In genomic region chr17:77516902-77517301, GRCh38 we compare ENCODE assay signal across 12 cellular contexts.
DNase-seq lines count a peak whose midpoint lies in the region; ATAC-seq, FAIRE-seq and TF ChIP-seq lines count a peak whose summit lies in the region.
"Had no signal": no experiment of that assay in that cellular context is flagged by ENCODE, and none has a peak within 500 bp of the region (broad histone marks: within the 10 kb centered on the region; RNA-seq: fewer than 3 reads in every experiment).

No MANE protein-coding gene starts in this region.

- H3K4me2 ChIP-seq in HepG2 (ENCODE audit: low read depth, low read length): no peak overlapping the region
- no peak overlapping the region for H3K4me2 ChIP-seq in SK-N-SH

- no peak overlapping the region for H3K4me3 ChIP-seq in HepG2 (replicated peaks in 1 of 3; ENCODE audit: insufficient read depth in 1 of 3, low read depth in 2 of 3, low read length in 3 of 3)
- H3K4me3 ChIP-seq in right lobe of liver: no peak overlapping the region
- H3K4me3 ChIP-seq in SK-N-SH (ENCODE audit: low read depth in 2 of 2, low read length in 1 of 2): no peak overlapping the region
- H3K4me3 ChIP-seq in epithelial cell of proximal tubule (ENCODE audit: low read depth, low read length): no peak overlapping the region
- H3K4me3 ChIP-seq in upper lobe of right lung: no peak overlapping the region

- no peaks in the 10 kb centered on the region for H3K9me2 ChIP-seq in SK-N-SH

- intact Hi-C loops in HepG2 (cut with micrococcal nuclease; ENCODE audit: unreplicated experiment) (no loop called here), right lobe of liver (cut with DNase I) (no loop called here), upper lobe of right lung (cut with DNase I) (no loop called here)

- TF ChIP-seq EP300 in HepG2 (IDR thresholded peaks at IDR 0.05; ENCODE audit: low read depth in 2 of 2, low read length in 2 of 2): no peak
- no peak for TF ChIP-seq EP300 in HepG2 (CRISPR knock-in tag; IDR thresholded peaks at IDR 0.05; ENCODE audit: borderline replicate concordance)
- no peak for TF ChIP-seq EP300 in SK-N-SH (IDR thresholded peaks at IDR 0.05; ENCODE audit: borderline replicate concordance in 1 of 2, low read depth in 1 of 2, low read length in 1 of 2)

- WGBS in HepG2 (ENCODE audit: low lambda C conversion rate): 49% methylated on average over 4 of the region's 4 CpGs
- 53% methylated on average over 3 of the region's 4 CpGs for WGBS in right lobe of liver (ENCODE audit: insufficient coverage, low coverage, low lambda C conversion rate, missing lambda C conversion rate)
- whole genome bisulfite sequencing in SK-N-SH (ENCODE audit: low lambda C conversion rate): 13% methylated on average over 4 of the region's 4 CpGs

- ATAC-seq in HepG2 (no peak), right lobe of liver (no peak), upper lobe of right lung (no peak), GM19324 (IDR thresholded peaks at IDR 0.05; ENCODE audit: low FRiP score, unreplicated experiment) (no peak), GM21367 (IDR thresholded peaks at IDR 0.05; ENCODE audit: unreplicated experiment) (no peak)
- ATAC-seq: left lobe of liver had no signal

- no peak for TF ChIP-seq POLR2A in HepG2 (IDR thresholded peaks at IDR 0.05; ENCODE audit: insufficient read depth in 1 of 2, low read depth in 2 of 2, low read length in 2 of 2)
- no peak for TF ChIP-seq POLR2A in right lobe of liver (IDR thresholded peaks at IDR 0.05)

- H2AFZ ChIP-seq in HepG2 (ENCODE audit: low read length) (no peak overlapping the region), SK-N-SH (ENCODE audit: low read depth) (no peak overlapping the region)

- H3F3A ChIP-seq in SK-N-SH (replicated peaks; ENCODE audit: insufficient read depth): no peaks in the 10 kb centered on the region

- no peak for FAIRE-seq in HepG2 (lab: Jason Lieb, UNC)
- FAIRE-seq: endometrium had no signal

- TF ChIP-seq RAD21 in HepG2 (CRISPR knock-in tag; IDR thresholded peaks at IDR 0.05): no peak
- no peak for TF ChIP-seq RAD21 in SK-N-SH (IDR thresholded peaks at IDR 0.05; ENCODE audit: low read length)

- DNase-seq in HepG2 (ENCODE audit: low spot score): no peak
- no peak for DNase-seq in right lobe of liver
- no peak for DNase-seq in SK-N-SH
- DNase-seq in epithelial cell of proximal tubule (ENCODE audit: low read depth): peak; percentile 47
- peak; percentile 22 for DNase-seq in upper lobe of right lung
- DNase-seq in GM20000 (ENCODE audit: low spot score): no peak
- DNase-seq: NCI-H1694 treated with DMSO at 0.1 percent for 48 hours, SHP77 had no signal

- CTCF ChIA-PET in HepG2 (lab: Yijun Ruan, JAX; ENCODE audit: low intra/inter-chr PET ratio, low total read pairs): no interaction called here
- CTCF ChIA-PET in SK-N-SH (lab: Yijun Ruan, JAX): interaction anchor here (1.3 to 1.8 kb wide), 2 partner anchors 12 to 116 kb away, joined by 4 to 7 read pairs; no protein-coding TSS in a partner anchor

- no peaks in the 10 kb centered on the region for H3K79me2 ChIP-seq in HepG2 (ENCODE audit: insufficient read depth, low read length)
- no peaks in the 10 kb centered on the region for H3K79me2 ChIP-seq in SK-N-SH (ENCODE audit: insufficient read depth)

- peaks cover 3 to 21% of the 10 kb centered on the region in 2 experiments; a peak in 3 of 5 replicates for H3K27me3 ChIP-seq in HepG2 (ENCODE audit: control insufficient read depth in 1 of 2, insufficient read depth in 2 of 2, low read length in 2 of 2)
- H3K27me3 ChIP-seq in right lobe of liver: no peaks in the 10 kb centered on the region
- H3K27me3 ChIP-seq in SK-N-SH (ENCODE audit: insufficient read depth): no peaks in the 10 kb centered on the region
- no peaks in the 10 kb centered on the region for H3K27me3 ChIP-seq in upper lobe of right lung

- POLR2A ChIA-PET in HepG2 (lab: Yijun Ruan, JAX): no interaction called here
- POLR2A ChIA-PET in SK-N-SH (lab: Yijun Ruan, JAX): no interaction called here

- no TSS peak for BruUV-seq in HepG2 (replicated peaks; lab: Mats Ljungman, UMichigan)

- H3K36me3 ChIP-seq in HepG2 (replicated peaks in 1 of 2; ENCODE audit: control insufficient read depth in 1 of 2, insufficient read depth in 2 of 2, low read length in 2 of 2) (no peaks in the 10 kb centered on the region), right lobe of liver (no peaks in the 10 kb centered on the region), SK-N-SH (replicated peaks in 1 of 2; ENCODE audit: control insufficient read depth in 1 of 2, insufficient read depth in 2 of 2, low read length in 1 of 2) (no peaks in the 10 kb centered on the region), upper lobe of right lung (no peaks in the 10 kb centered on the region)

- in situ Hi-C loops in HepG2 (cut with HindIII; ENCODE audit: extremely low pct_ligation_motif_present, low pct_unique_long_range_greater_than_20kb): no loop called here

- no peak overlapping the region for H3K9ac ChIP-seq in HepG2 (ENCODE audit: insufficient read depth, low read depth, low read length)
- H3K9ac ChIP-seq in SK-N-SH: no peak overlapping the region

- peaks cover 7% of the 10 kb centered on the region; the same call in 1 of the 2 replicates for H3K9me3 ChIP-seq in HepG2 (ENCODE audit: low read length)
- H3K9me3 ChIP-seq in right lobe of liver: no peaks in the 10 kb centered on the region
- H3K9me3 ChIP-seq in SK-N-SH: peaks cover 4% of the 10 kb centered on the region; the same call in 1 of the 2 replicates
- no peaks in the 10 kb centered on the region for H3K9me3 ChIP-seq in upper lobe of right lung

- H3K27ac ChIP-seq in HepG2 (ENCODE audit: extremely low read length, insufficient read depth, low read length) (no peak overlapping the region), right lobe of liver (no peak overlapping the region), SK-N-SH (ENCODE audit: low read depth in 2 of 2, low read length in 1 of 2) (no peak overlapping the region), upper lobe of right lung (no peak overlapping the region)

- no peaks in the 10 kb centered on the region for H4K20me1 ChIP-seq in HepG2 (ENCODE audit: insufficient read depth, low read length)
- H4K20me1 ChIP-seq in SK-N-SH (ENCODE audit: insufficient read depth): no peaks in the 10 kb centered on the region

- TF ChIP-seq CTCF in HepG2 (CRISPR knock-in tag; IDR thresholded peaks at IDR 0.05) (no peak), right lobe of liver (IDR thresholded peaks at IDR 0.05) (no peak), SK-N-SH (IDR thresholded peaks at IDR 0.05) (no peak), epithelial cell of proximal tubule (conservative IDR thresholded peaks at IDR 0.05; ENCODE audit: low read depth, low read length) (no peak), upper lobe of right lung (IDR thresholded peaks at IDR 0.05) (no peak), GM20000 (IDR thresholded peaks at IDR 0.05; ENCODE audit: extremely low read depth, missing control alignments) (no peak)

- H3K4me1 ChIP-seq in HepG2 (ENCODE audit: insufficient read depth, low read length) (peaks cover 32% of the 10 kb centered on the region), right lobe of liver (no peaks in the 10 kb centered on the region), SK-N-SH (ENCODE audit: control insufficient read depth in 1 of 2, insufficient read depth in 2 of 2, low read depth in 1 of 2, low read length in 1 of 2) (no peaks in the 10 kb centered on the region), upper lobe of right lung (no peaks in the 10 kb centered on the region)

TF ChIP-seq in HepG2, 621 proteins besides CTCF, POLR2A, EP300 and RAD21:
- TF ChIP-seq FOSL2 (CRISPR knock-in tag; IDR thresholded peaks at IDR 0.05) (0 out of 2 replicates have a peak, but pooled peaks have one; percentile 15), ZNF7 (CRISPR knock-in tag; IDR thresholded peaks at IDR 0.05) (peak; percentile 89), ATF4 (CRISPR knock-in tag; IDR thresholded peaks at IDR 0.05) (no peak)

TF ChIP-seq in SK-N-SH, 30 proteins besides CTCF, POLR2A, EP300 and RAD21:
- peak; percentile 35; the same call in 1 of the 2 replicates for TF ChIP-seq PBX3 (IDR thresholded peaks at IDR 0.05)
- TF ChIP-seq TCF12 (IDR thresholded peaks at IDR 0.05): peak; percentile 71
- no peak for TF ChIP-seq EZH2phosphoT487 (IDR thresholded peaks at IDR 0.05; ENCODE audit: borderline replicate concordance, low read depth)
- TF ChIP-seq FOSL2 (IDR thresholded peaks at IDR 0.05; ENCODE audit: borderline replicate concordance, low read depth): peak; percentile 78; the same call in 1 of the 2 replicates
- no peak for TF ChIP-seq RCOR1 (IDR thresholded peaks at IDR 0.05; ENCODE audit: low read length)
- peak; percentile 22; the same call in 1 of the 2 replicates for TF ChIP-seq USF1 (IDR thresholded peaks at IDR 0.05; ENCODE audit: borderline replicate concordance, low read depth)
- TF ChIP-seq MAX (IDR thresholded peaks at IDR 0.05; ENCODE audit: low read depth): 0 out of 2 replicates have a peak, but pooled peaks have one; percentile 50
TF ChIP-seq in SK-N-SH: peak in this region for 5.

Comparison
In these comparisons a context has a peak if more than half of its experiments do, and no peak if none do; other contexts are left out.
1. DNase-seq: peak in epithelial cell of proximal tubule (single experiment) and upper lobe of right lung (single experiment); none in HepG2 (single experiment), right lobe of liver (0 of 3), SK-N-SH (single experiment) and GM20000 (single experiment).
2. Of the 25 proteins assayed by ChIP-seq in both HepG2 and SK-N-SH: peak only in HepG2: none; only in SK-N-SH: MAX, PBX3 and TCF12; in both: FOSL2; in neither: 21.